8 cellular contexts compared by ENCODE assay signal in genomic region chr7:74167324-74167723, GRCh38. TPM values are rescaled to one million over a fixed set of nuclear protein-coding genes. Genes with fewer than 3 reads are reported as not detected.
DNase-seq lines count a peak whose midpoint lies in the region; ATAC-seq, FAIRE-seq and TF ChIP-seq lines count a peak whose summit lies in the region.
"Not testable (repeated sequence)": the region's sequence is repeated elsewhere in the genome, so short reads cannot be mapped to it uniquely, and the experiment has no call there.
"Had no signal": no experiment of that assay in that cellular context is flagged by ENCODE, and none has a peak within 500 bp of the region (broad histone marks: within the 10 kb centered on the region; RNA-seq: fewer than 3 reads in every experiment).

No MANE protein-coding gene starts in this region.

- peak; percentile 74 for FAIRE-seq in GM12878 (lab: Jason Lieb, UNC)
- FAIRE-seq in pancreas (lab: Jason Lieb, UNC); small intestine (lab: Jason Lieb, UNC): not testable (repeated sequence)

- TF ChIP-seq POLR2A in GM12878 (IDR thresholded peaks at IDR 0.05; ENCODE audit: low read depth, low read length) = not testable (repeated sequence)

- CTCF ChIA-PET in GM12878 (lab: Yijun Ruan, JAX) = not testable (repeated sequence)

- SMC1A ChIA-PET in GM12878 (lab: Charles Lee; ENCODE audit: uncharacterized antibody, unreplicated experiment) = not testable (repeated sequence)

- H3K9ac ChIP-seq in BLaER1 treated with 17β-estradiol and CSF1 and Interleukin-3, amounts not matched to agents 10 nM and 100 nM; GM12878 (ENCODE audit: control insufficient read depth, insufficient read depth, low read length): not testable (repeated sequence)

- H4K20me1 ChIP-seq in BLaER1 treated with 17β-estradiol and CSF1 and Interleukin-3, amounts not matched to agents 10 nM and 100 nM; GM12878 (ENCODE audit: control insufficient read depth, insufficient read depth): not testable (repeated sequence)

- H3K36me3 ChIP-seq in BLaER1 treated with 17β-estradiol and CSF1 and Interleukin-3, amounts not matched to agents 10 nM and 100 nM; GM12878 (ENCODE audit: control insufficient read depth in 2 of 2, insufficient read depth in 2 of 2, low read length in 1 of 2); pancreas; small intestine (ENCODE audit: control insufficient read depth in 2 of 2, insufficient read depth in 2 of 2, low read length in 2 of 2): not testable (repeated sequence)

- H3K79me2 ChIP-seq in GM12878 (ENCODE audit: control insufficient read depth, insufficient read depth, low read length) = not testable (repeated sequence)

- not testable (repeated sequence) for H3K9me3 ChIP-seq in BLaER1 treated with 17β-estradiol and CSF1 and Interleukin-3, amounts not matched to agents 10 nM and 100 nM (replicated peaks in 1 of 11); GM12878 (replicated peaks; ENCODE audit: control insufficient read depth, insufficient read depth, low read length); pancreas; small intestine (ENCODE audit: control insufficient read depth, low read depth)

- not testable (repeated sequence) for H3K27ac ChIP-seq in BLaER1 treated with 17β-estradiol and CSF1 and Interleukin-3, amounts not matched to agents 10 nM and 100 nM; GM12878 (ENCODE audit: control insufficient read depth, insufficient read depth); small intestine (ENCODE audit: low read depth in 1 of 2, low read length in 1 of 2)
- H3K27ac ChIP-seq in epithelial cell of prostate = peak overlapping the region; percentile 28
- H3K27ac ChIP-seq in pancreas = peak overlapping the region in 1 of 4 donors; percentile 27

- not testable (repeated sequence) for TF ChIP-seq EP300 in GM12878 (IDR thresholded peaks at IDR 0.05; ENCODE audit: borderline replicate concordance in 1 of 2, control insufficient read depth in 1 of 2, low read depth in 2 of 2, low read length in 2 of 2)

- not testable (repeated sequence) for H2AFZ ChIP-seq in GM12878 (ENCODE audit: control insufficient read depth, low read depth, low read length)

- not testable (repeated sequence) for H3K27me3 ChIP-seq in BLaER1 treated with 17β-estradiol and CSF1 and Interleukin-3, amounts not matched to agents 10 nM and 100 nM; GM12878 (replicated peaks in 1 of 2; ENCODE audit: control insufficient read depth in 2 of 2, insufficient read depth in 2 of 2, low read length in 1 of 2); pancreas; small intestine (ENCODE audit: control insufficient read depth in 2 of 2, insufficient read depth in 2 of 2, low read length in 2 of 2)

- RAD21 ChIA-PET in GM12878 (lab: Charles Lee; ENCODE audit: unreplicated experiment) = not testable (repeated sequence)

- intact Hi-C loops in GM12878 (cut with micrococcal nuclease; ENCODE audit: unreplicated experiment); Right ventricle myocardium superior (cut with DNase I); left colon (cut with DNase I, micrococcal nuclease); pancreas (cut with DNase I): not testable (repeated sequence)

- in situ Hi-C loops in GM12878 (cut with MboI) = not testable (repeated sequence)

- ATAC-seq in GM12878 = not testable (repeated sequence)
- peak; percentile 28 for ATAC-seq in Right ventricle myocardium superior (ENCODE audit: poor library complexity)
- peak; percentile 96 for ATAC-seq in left colon
- ATAC-seq in pancreas = peak; percentile 15 to 64 (median 48)

- not testable (repeated sequence) for H3K4me3 ChIP-seq in BLaER1 treated with 17β-estradiol and CSF1 and Interleukin-3, amounts not matched to agents 10 nM and 100 nM; GM12878; pancreas; small intestine (ENCODE audit: low read depth in 1 of 2, low read length in 2 of 2)

- peaks cover 0 to 15% (median 9%) of the 10 kb centered on the region in 10 experiments; a peak in 11 of 20 replicates for H3K4me1 ChIP-seq in BLaER1 treated with 17β-estradiol and CSF1 and Interleukin-3, amounts not matched to agents 10 nM and 100 nM
- not testable (repeated sequence) for H3K4me1 ChIP-seq in GM12878 (ENCODE audit: control insufficient read depth, insufficient read depth, low read length); small intestine (ENCODE audit: control insufficient read depth in 2 of 2, insufficient read depth in 1 of 2, low read depth in 1 of 2, low read length in 1 of 2)
- peaks cover 0 to 23% (median 8%) of the 10 kb centered on the region in 3 donors for H3K4me1 ChIP-seq in pancreas

- BruUV-seq in GM12878 (replicated peaks; lab: Mats Ljungman, UMichigan) = not testable (repeated sequence)

- peak overlapping the region in 6 of 11 experiments; percentile 0 to 41 (median 16); a peak in 6 of 22 replicates for H3K4me2 ChIP-seq in BLaER1 treated with 17β-estradiol and CSF1 and Interleukin-3, amounts not matched to agents 10 nM and 100 nM
- not testable (repeated sequence) for H3K4me2 ChIP-seq in GM12878 (ENCODE audit: control insufficient read depth, insufficient read depth)

- DNase-seq in GM12878 (ENCODE audit: low read depth, low spot score); epithelial cell of prostate (ENCODE audit: low read depth, low spot score); Right ventricle myocardium superior; pancreas: not testable (repeated sequence)
- DNase-seq in left colon = peak; percentile 53 to 77
- peak; percentile 62 for DNase-seq in small intestine

- not testable (repeated sequence) for TF ChIP-seq RAD21 in GM12878 (IDR thresholded peaks at IDR 0.05; ENCODE audit: insufficient read depth, low read depth, low read length)

- WGBS in GM12878 (ENCODE audit: insufficient coverage, insufficient replicate concordance, low lambda C conversion rate, missing lambda C conversion rate) = 62% methylated on average over 6 of the region's 6 CpGs
- 51 to 57% methylated on average over 6 of the region's 6 CpGs for WGBS in pancreas, 2 donors
- WGBS in small intestine, 3 donors = 44 to 76% (median 62%) methylated on average over 6 of the region's 6 CpGs

- TF ChIP-seq CTCF in GM12878 (IDR thresholded peaks at IDR 0.05 in 2 of 3, conservative IDR thresholded peaks at IDR 0.05 in 1 of 3; ENCODE audit: control insufficient read depth in 2 of 3, extremely low read depth in 1 of 3, insufficient read depth in 1 of 3, low read depth in 3 of 3, low read length in 3 of 3); pancreas (IDR thresholded peaks at IDR 0.05): not testable (repeated sequence)

- POLR2A ChIA-PET in GM12878 (lab: Charles Lee) = not testable (repeated sequence)

RNA-seq across cellular contexts. Expression of gene EIF4H, which starts 6.8 kb away (rescaled TPM):
- total RNA-seq in GM12878 (2013; cell fraction: nucleolus; rRNA removed) = 153 and 162 TPM in 2 replicates
- total RNA-seq in GM12878 (2014; rRNA removed) = 255 and 283 TPM in 2 replicates
- total RNA-seq in GM12878 (2014; rRNA removed; fragmentation: Illumina TruSeq; extraction: Trizol) = 241 and 253 TPM in 2 replicates
- total RNA-seq in GM12878 (2021) = 320 and 334 TPM in 2 replicates
- polyA plus RNA-seq in GM12878 (2011; ENCODE audit: low read depth) = 149 TPM
- polyA plus RNA-seq in GM12878 (2011; rRNA removed) = 402 and 443 TPM in 2 replicates
- 430 and 438 TPM in 2 replicates for polyA plus RNA-seq in GM12878 (2011; cell fraction: cytosol; rRNA removed)
- polyA plus RNA-seq in GM12878 (2011; cell fraction: nucleus; rRNA removed) = 255 and 292 TPM in 2 replicates
- 267 and 268 TPM in 2 replicates for polyA plus RNA-seq in GM12878 (2012)
- polyA plus RNA-seq in GM12878 (2014; fragmentation: Illumina TruSeq; extraction: Trizol) = 162 and 253 TPM in 2 replicates
- 10 to 100 TPM in 1 of 2 experiments, 1 to 10 TPM in 1; 9.9 to 23.8 TPM for polyA plus RNA-seq in GM12878 (2014; fragmentation: Nextera tagmentation; extraction: Ambion mirVana)
- 330 and 336 TPM in 2 replicates for polyA plus RNA-seq in GM12878 (2014; rRNA removed)
- 100 to 1,000 TPM; 262 to 286 TPM for polyA plus RNA-seq in GM12878 (2016; fragmentation: Nextera tagmentation; extraction: Ambion mirVana)
- polyA minus RNA-seq in GM12878 (2011; rRNA and poly(A)+ RNA removed) = 256 and 304 TPM in 2 replicates
- 121 and 139 TPM in 2 replicates for polyA minus RNA-seq in GM12878 (2011; cell fraction: cytosol; rRNA and poly(A)+ RNA removed)
- polyA minus RNA-seq in GM12878 (2011; cell fraction: nucleus; rRNA and poly(A)+ RNA removed) = 67.6 and 79.7 TPM in 2 replicates
- total RNA-seq in Right ventricle myocardium superior = 166 TPM
- 100 to 1,000 TPM; 250 to 271 TPM for total RNA-seq in left colon
- 100 to 1,000 TPM; 128 to 195 (median 135) TPM for total RNA-seq in pancreas
- polyA plus RNA-seq in pancreas = 100 to 1,000 TPM in 1 of 2 donors, 10 to 100 TPM in 1; 73.0 to 107 TPM
- 100 to 1,000 TPM; 158 to 229 (median 162) TPM for polyA plus RNA-seq in small intestine

RNA-seq across cellular contexts. Expression of gene LAT2, which starts 42.5 kb away (rescaled TPM):
- total RNA-seq in GM12878 (2013; cell fraction: nucleolus; rRNA removed) = 220 and 226 TPM in 2 replicates
- total RNA-seq in GM12878 (2014; rRNA removed) = 205 and 218 TPM in 2 replicates
- total RNA-seq in GM12878 (2014; rRNA removed; fragmentation: Illumina TruSeq; extraction: Trizol) = 162 and 166 TPM in 2 replicates
- total RNA-seq in GM12878 (2021) = 217 TPM in 2 replicates
- 90.0 TPM for polyA plus RNA-seq in GM12878 (2011; ENCODE audit: low read depth)
- 124 and 153 TPM in 2 replicates for polyA plus RNA-seq in GM12878 (2011; rRNA removed)
- polyA plus RNA-seq in GM12878 (2011; cell fraction: cytosol; rRNA removed) = 144 and 171 TPM in 2 replicates
- 154 and 158 TPM in 2 replicates for polyA plus RNA-seq in GM12878 (2011; cell fraction: nucleus; rRNA removed)
- 148 and 154 TPM in 2 replicates for polyA plus RNA-seq in GM12878 (2012)
- 104 and 177 TPM in 2 replicates for polyA plus RNA-seq in GM12878 (2014; fragmentation: Illumina TruSeq; extraction: Trizol)
- 10 to 100 TPM; 33.4 to 48.7 TPM for polyA plus RNA-seq in GM12878 (2014; fragmentation: Nextera tagmentation; extraction: Ambion mirVana)
- 242 and 276 TPM in 2 replicates for polyA plus RNA-seq in GM12878 (2014; rRNA removed)
- 100 to 1,000 TPM; 195 to 218 TPM for polyA plus RNA-seq in GM12878 (2016; fragmentation: Nextera tagmentation; extraction: Ambion mirVana)
- polyA minus RNA-seq in GM12878 (2011; rRNA and poly(A)+ RNA removed) = 76.4 and 144 TPM in 2 replicates
- polyA minus RNA-seq in GM12878 (2011; cell fraction: cytosol; rRNA and poly(A)+ RNA removed) = 40.3 and 41.0 TPM in 2 replicates
- 59.7 and 105 TPM in 2 replicates for polyA minus RNA-seq in GM12878 (2011; cell fraction: nucleus; rRNA and poly(A)+ RNA removed)
- 2.2 TPM for total RNA-seq in Right ventricle myocardium superior
- 1 to 10 TPM; 1.1 to 6.9 TPM for total RNA-seq in left colon
- total RNA-seq in pancreas = 10 to 100 TPM in 1 of 6 donors, 1 to 10 TPM in 4, under 1 TPM in 1; 0.65 to 14.3 (median 2.7) TPM
- 10 to 100 TPM in 1 of 2 donors, 1 to 10 TPM in 1; 4.6 to 17.5 TPM for polyA plus RNA-seq in pancreas
- polyA plus RNA-seq in small intestine = 1 to 10 TPM; 2.9 to 5.9 (median 5.8) TPM
- total RNA-seq: G401 had no signal

Comparison
In these comparisons a context has a peak if more than half of its experiments do, and no peak if none do; other contexts are left out.
1. RNA of gene LAT2, which starts 42.5 kb away (total RNA-seq): 162 to 226 TPM in GM12878; 1.1 to 6.9 TPM in left colon, 0.65 to 14.3 TPM in pancreas and 2.2 TPM in Right ventricle myocardium superior (single experiment); every median in the first group is over 10 times any median in the second.